ENCODE assay signal across 8 cellular contexts in genomic region chr5:126776499-126777256, GRCh38. TPM values are rescaled to one million over a fixed set of nuclear protein-coding genes. Genes with fewer than 3 reads are reported as not detected.
DNase-seq lines count a peak whose midpoint lies in the region; ATAC-seq and TF ChIP-seq lines count a peak whose summit lies in the region.

A gene with protein sequence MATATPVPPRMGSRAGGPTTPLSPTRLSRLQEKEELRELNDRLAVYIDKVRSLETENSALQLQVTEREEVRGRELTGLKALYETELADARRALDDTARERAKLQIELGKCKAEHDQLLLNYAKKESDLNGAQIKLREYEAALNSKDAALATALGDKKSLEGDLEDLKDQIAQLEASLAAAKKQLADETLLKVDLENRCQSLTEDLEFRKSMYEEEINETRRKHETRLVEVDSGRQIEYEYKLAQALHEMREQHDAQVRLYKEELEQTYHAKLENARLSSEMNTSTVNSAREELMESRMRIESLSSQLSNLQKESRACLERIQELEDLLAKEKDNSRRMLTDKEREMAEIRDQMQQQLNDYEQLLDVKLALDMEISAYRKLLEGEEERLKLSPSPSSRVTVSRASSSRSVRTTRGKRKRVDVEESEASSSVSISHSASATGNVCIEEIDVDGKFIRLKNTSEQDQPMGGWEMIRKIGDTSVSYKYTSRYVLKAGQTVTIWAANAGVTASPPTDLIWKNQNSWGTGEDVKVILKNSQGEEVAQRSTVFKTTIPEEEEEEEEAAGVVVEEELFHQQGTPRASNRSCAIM (plus strand): TSS chr5:126777136. CDS start chr5:126777509, 373 bp downstream.

- in situ Hi-C loops in KBM-7 (cut with MboI; ENCODE audit: low pct_unique_long_range_greater_than_20kb, low sequenced_read_pairs): no loop called here

- 0 out of 2 replicates have a peak, but pooled peaks cover under 1% of the 10 kb centered on the region for H3K36me3 ChIP-seq in PC-9 (ENCODE audit: low read depth)

- CTCF ChIA-PET in PC-9 (lab: Charles Lee): interaction anchor here (0.7 kb wide), 1 partner anchor 25 kb away, joined by 11 read pairs; no protein-coding TSS in a partner anchor

- ATAC-seq in GM21723 (IDR thresholded peaks at IDR 0.05; ENCODE audit: unreplicated experiment): peak; percentile 64

- H2AFZ ChIP-seq in PC-9: peak within 1 kb of the TSS; percentile 97

- DNase-seq in DMS53 treated with DMSO at 0.1 percent for 48 hours (lab: John Stamatoyannopoulos, UW; ENCODE audit: unreplicated experiment) (peak; percentile 95), KBM-7 (peak; percentile 99), PC-9 (peak; percentile 88 to 97), activated T-cell treated with anti-CD3 and anti-CD28 coated beads for 48 hours (ENCODE audit: low read depth) (peak; percentile 96), epithelial cell of prostate (ENCODE audit: low read depth, low spot score) (peak; percentile 43), mucosa of gallbladder (ENCODE audit: low spot score) (peak; percentile 94)
- DNase-seq in stimulated activated CD8-positive, alpha-beta memory T cell treated with anti-CD3 and anti-CD28 coated beads, Interleukin-4, amount 100 ng/mL, for 24 hours (ENCODE audit: low read depth): peak; percentile 90

- no peak for TF ChIP-seq CTCF in PC-9 (conservative IDR thresholded peaks at IDR 0.05)

- no peaks in the 10 kb centered on the region for H3K9me2 ChIP-seq in PC-9 (ENCODE audit: insufficient read depth)

- no peaks in the 10 kb centered on the region for H3K9me3 ChIP-seq in PC-9 (ENCODE audit: insufficient read depth, low read depth)

- H3F3A ChIP-seq in PC-9 (ENCODE audit: insufficient read depth, low read depth): peaks cover 14% of the 10 kb centered on the region

- no peaks in the 10 kb centered on the region for H3K27me3 ChIP-seq in PC-9 (ENCODE audit: insufficient read depth, low read depth)

- peak within 1 kb of the TSS; percentile 83 for H3K4me3 ChIP-seq in PC-9

- H4K20me1 ChIP-seq in PC-9 (ENCODE audit: insufficient read depth): no peaks in the 10 kb centered on the region

- POLR2A ChIA-PET in PC-9 (lab: Charles Lee; ENCODE audit: unreplicated experiment): interaction anchor here (0.5 kb wide), 1 partner anchor 174 kb away, joined by 5 read pairs; no protein-coding TSS in a partner anchor

- intact Hi-C loops in PC-9 (cut with micrococcal nuclease; ENCODE audit: unreplicated experiment): loop anchor here (1.0 to 10.0 kb wide), 3 partner anchors 31 to 422 kb away; partner anchors contain the start of gene ALDH7A1

- peak within 1 kb of the TSS; percentile 96 for H3K4me2 ChIP-seq in PC-9

- BruUV-seq in PC-9 (replicated peaks; lab: Mats Ljungman, UMichigan): no TSS peak

- peaks cover 25% of the 10 kb centered on the region for H3K4me1 ChIP-seq in PC-9 (replicated peaks; ENCODE audit: insufficient read depth)

- H3K27ac ChIP-seq in PC-9: peak within 1 kb of the TSS; percentile 60
- H3K27ac ChIP-seq in epithelial cell of prostate: peak within 1 kb of the TSS; percentile 71

- H3K79me2 ChIP-seq in PC-9 (ENCODE audit: low read depth): peaks cover 42% of the 10 kb centered on the region

RNA-seq across cellular contexts. Expression of the gene that starts here (rescaled TPM):
- total RNA-seq in PC-9 (2021) (103 and 117 TPM in 2 replicates), mucosa of gallbladder (9.4 TPM)

Comparison
In these comparisons a context has a peak if more than half of its experiments do, and no peak if none do; other contexts are left out.
1. Peak in every context shown above with its lines: DNase-seq, ATAC-seq, H3K4me3 ChIP-seq and H3K27ac ChIP-seq.
2. RNA of the gene that starts here (total RNA-seq): 103 to 117 TPM in PC-9; 9.4 TPM in mucosa of gallbladder (single experiment); every median in the first group is over 10 times any median in the second.
3. DNase-seq: peak in every context shown above with its lines; median percentile 99 in KBM-7; 96 in activated T-cell treated with anti-CD3 and anti-CD28 coated beads for 48 hours; 95 in DMS53 treated with DMSO at 0.1 percent for 48 hours; 94 in mucosa of gallbladder; 92 in PC-9; 90 in stimulated activated CD8-positive, alpha-beta memory T cell treated with anti-CD3 and anti-CD28 coated beads, Interleukin-4, amount 100 ng/mL, for 24 hours; 43 in epithelial cell of prostate.